ENCODE assay signal across 28 cellular contexts in the genomic region with DNA sequence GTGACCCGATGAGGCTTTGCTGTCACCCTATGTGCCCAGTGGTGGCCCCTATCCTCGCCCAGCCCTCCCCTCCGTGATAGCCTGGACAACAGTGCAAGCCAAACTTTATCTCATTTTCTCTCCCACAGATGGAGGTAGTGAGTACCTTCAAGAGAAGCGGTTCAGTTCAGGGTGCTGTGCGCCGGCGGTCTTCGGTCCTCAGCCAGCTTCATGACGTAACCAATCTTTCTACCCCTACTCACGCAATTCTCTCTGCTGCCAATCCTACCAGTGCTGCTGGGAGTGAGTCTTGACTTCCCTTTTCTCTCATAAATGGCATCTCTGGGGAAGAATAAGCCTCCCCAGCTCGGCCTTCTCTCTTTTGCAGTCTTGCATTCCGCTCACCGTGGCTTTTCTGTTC. TPM values are rescaled to one million over a fixed set of nuclear protein-coding genes. Genes with fewer than 3 reads are reported as not detected.
"Had no signal": no experiment of that assay in that cellular context is flagged by ENCODE, and none has a peak within 500 bp of the region (broad histone marks: within the 10 kb centered on the region; RNA-seq: fewer than 3 reads in every experiment).

No MANE protein-coding gene starts in this region.

- H3K27me3 ChIP-seq: colonic mucosa, neural progenitor cell, right atrium auricular region, tibial artery had no signal

- H3K4me2 ChIP-seq: neural progenitor cell had no signal

- ATAC-seq: effector memory CD8-positive, alpha-beta T cell; esophagus mucosa; left ventricle myocardium superior; naive thymus-derived CD8-positive, alpha-beta T cell; psoas muscle; stimulated activated naive CD8-positive, alpha-beta T cell treated with anti-CD3 and anti-CD28 coated beads, Interleukin-15, amount 100 ng/mL, for 72 hours had no signal

- H3K9ac ChIP-seq: neural progenitor cell had no signal

- H2AFZ ChIP-seq: neural progenitor cell had no signal

- H3K27ac Mint-ChIP-seq: activated CD4-positive, alpha-beta memory T cell treated with anti-CD3 and anti-CD28 coated beads for 36 hours; activated naive CD4-positive, alpha-beta T cell treated with anti-CD3 and anti-CD28 coated beads, Interleukin-2, amount 10 ng/mL, durations not matched to agents 7 days and 5 days; effector memory CD8-positive, alpha-beta T cell; mesothelial cell of epicardium; neural progenitor cell had no signal

- DNase-seq: activated CD4-positive, alpha-beta memory T cell treated with anti-CD3 and anti-CD28 coated beads for 36 hours; activated CD4-positive, alpha-beta T cell treated with anti-CD3 and anti-CD28 coated beads for 4 hours; activated CD4-positive, CD25-positive, alpha-beta regulatory T cell; activated effector memory CD4-positive, alpha-beta T cell treated with anti-CD3 and anti-CD28 coated beads, Interleukin-2, amount 50 U/mL, for 16 hours; activated naive CD4-positive, alpha-beta T cell treated with anti-CD3 and anti-CD28 coated beads, Interleukin-2, amount 10 ng/mL, durations not matched to agents 7 days and 5 days; amygdala; colonic mucosa; dorsolateral prefrontal cortex; effector memory CD8-positive, alpha-beta T cell; foreskin melanocyte; glutamatergic neuron; hippocampal formation; left ventricle myocardium superior; mammary epithelial cell; naive thymus-derived CD8-positive, alpha-beta T cell; psoas muscle; stimulated activated CD4-positive, alpha-beta T cell treated with anti-CD3 and anti-CD28 coated beads, Interleukin-1b, Interleukin-23, amount 100 ng/mL, for 48 hours; stimulated activated naive CD8-positive, alpha-beta T cell treated with anti-CD3 and anti-CD28 coated beads, Interleukin-15, amount 100 ng/mL, for 72 hours; T1000; tibial artery had no signal

- FAIRE-seq: bronchial epithelial cell, endothelial cell of umbilical vein had no signal

- H3K4me3 ChIP-seq: colonic mucosa, dorsolateral prefrontal cortex, neural progenitor cell, psoas muscle, right atrium auricular region, tibial artery had no signal

- H3K4me1 ChIP-seq: colonic mucosa, neural progenitor cell, psoas muscle, right atrium auricular region, tibial artery had no signal

- H3K36me3 Mint-ChIP-seq: activated CD4-positive, alpha-beta memory T cell treated with anti-CD3 and anti-CD28 coated beads for 36 hours; activated naive CD4-positive, alpha-beta T cell treated with anti-CD3 and anti-CD28 coated beads, Interleukin-2, amount 10 ng/mL, durations not matched to agents 7 days and 5 days; mesothelial cell of epicardium; naive thymus-derived CD8-positive, alpha-beta T cell; neural progenitor cell had no signal

- H3K36me3 ChIP-seq: colonic mucosa, neural progenitor cell, right atrium auricular region, tibial artery had no signal

- H3K4me1 Mint-ChIP-seq: mesothelial cell of epicardium had no signal

- H3K9me3 ChIP-seq: colonic mucosa, psoas muscle, right atrium auricular region, tibial artery had no signal

- H3K27me3 Mint-ChIP-seq: activated CD4-positive, alpha-beta memory T cell treated with anti-CD3 and anti-CD28 coated beads for 36 hours; effector memory CD8-positive, alpha-beta T cell; naive thymus-derived CD8-positive, alpha-beta T cell; stimulated activated naive CD8-positive, alpha-beta T cell treated with anti-CD3 and anti-CD28 coated beads, Interleukin-15, amount 100 ng/mL, for 72 hours had no signal

- H3K27ac ChIP-seq: colonic mucosa, dorsolateral prefrontal cortex, neural progenitor cell, psoas muscle, right atrium auricular region, tibial artery had no signal

- H3K4me3 Mint-ChIP-seq: activated CD4-positive, alpha-beta memory T cell treated with anti-CD3 and anti-CD28 coated beads for 36 hours; activated naive CD4-positive, alpha-beta T cell treated with anti-CD3 and anti-CD28 coated beads, Interleukin-2, amount 10 ng/mL, durations not matched to agents 7 days and 5 days; effector memory CD8-positive, alpha-beta T cell; mesothelial cell of epicardium; naive thymus-derived CD8-positive, alpha-beta T cell; neural progenitor cell; stimulated activated naive CD8-positive, alpha-beta T cell treated with anti-CD3 and anti-CD28 coated beads, Interleukin-15, amount 100 ng/mL, for 72 hours had no signal

- H3K9me3 Mint-ChIP-seq: activated CD4-positive, alpha-beta memory T cell treated with anti-CD3 and anti-CD28 coated beads for 36 hours; activated naive CD4-positive, alpha-beta T cell treated with anti-CD3 and anti-CD28 coated beads, Interleukin-2, amount 10 ng/mL, durations not matched to agents 7 days and 5 days; effector memory CD8-positive, alpha-beta T cell; stimulated activated naive CD8-positive, alpha-beta T cell treated with anti-CD3 and anti-CD28 coated beads, Interleukin-15, amount 100 ng/mL, for 72 hours had no signal

RNA-seq across cellular contexts. Expression of a gene that starts 52.0 kb away (rescaled TPM):
- total RNA-seq: activated CD4-positive, alpha-beta memory T cell treated with anti-CD3 and anti-CD28 coated beads for 36 hours; bronchial epithelial cell; esophagus mucosa; left ventricle myocardium superior; mammary epithelial cell; naive thymus-derived CD8-positive, alpha-beta T cell; omental fat pad; right atrium auricular region; ureter had no signal
- polyA plus RNA-seq: mammary epithelial cell; naive thymus-derived CD8-positive, alpha-beta T cell had no signal
